Comparison of ENCODE assay signal across 9 cellular contexts in genomic region chr11:123707606-123708205, GRCh38. TPM values are rescaled to one million over a fixed set of nuclear protein-coding genes. Genes with fewer than 3 reads are reported as not detected.
A peak's percentile ranks its signal among the peaks of the same experiment; 100 is the strongest.
DNase-seq lines count a peak whose midpoint lies in the region; ATAC-seq and TF ChIP-seq lines count a peak whose summit lies in the region.
"Had no signal": no experiment of that assay in that cellular context is flagged by ENCODE, and none has a peak within 500 bp of the region (broad histone marks: within the 10 kb centered on the region; RNA-seq: fewer than 3 reads in every experiment).

No MANE protein-coding gene starts in this region.

- CTCF ChIA-PET in HCT116 (lab: Charles Lee) = interaction anchor here (0.6 to 5.2 kb wide), 20 partner anchors 8 to 605 kb away, joined by 3 to 104 read pairs (median 6); partner anchors contain the start of gene SCN3B

- BruUV-seq in HCT116 (replicated peaks; lab: Mats Ljungman, UMichigan) = no TSS peak

- DNase-seq in DMS114 treated with DMSO at 0.1 percent for 48 hours (lab: John Stamatoyannopoulos, UW; ENCODE audit: unreplicated experiment) (peak; percentile 37), HCT116 (ENCODE audit: low read depth, low spot score) (peak; percentile 57), NCI-H345 treated with DMSO at 0.1 percent for 48 hours (lab: John Stamatoyannopoulos, UW; ENCODE audit: unreplicated experiment) (peak; percentile 49), ecto neural progenitor cell (ENCODE audit: low spot score) (peak; percentile 67), memory B cell (ENCODE audit: low spot score in 2 of 2) (peak; percentile 23 to 24), cortex of kidney (lab: John Stamatoyannopoulos, UW) (no peak)
- DNase-seq in activated CD4-positive, alpha-beta T cell treated with anti-CD3 and anti-CD28 coated beads, Interleukin-2, amount 50 U/mL, for 4 hours = peak; percentile 50 to 51
- peak; percentile 2 for DNase-seq in stimulated activated naive CD4-positive, alpha-beta T cell treated with Interleukin-2 at 50 U/mL for 16 hours (lab: John Stamatoyannopoulos, UW)

- no peaks in the 10 kb centered on the region for H3K4me1 ChIP-seq in HCT116 (ENCODE audit: control insufficient read depth in 1 of 2, insufficient read depth in 2 of 2, low read length in 2 of 2)

- RAD21 ChIA-PET in HCT116 (lab: Charles Lee; ENCODE audit: low non-redundant PET in 1 of 2, low total read pairs in 2 of 2, uncharacterized antibody in 2 of 2, unreplicated experiment in 2 of 2) = interaction anchor here (0.5 to 1.6 kb wide), 4 partner anchors 67 to 127 kb away, joined by 3 to 7 read pairs (median 6); no protein-coding TSS in a partner anchor

- peak; percentile 84 for ATAC-seq in HCT116
- peak; percentile 41 for ATAC-seq in memory B cell (ENCODE audit: low read depth)

- peak; percentile 90 for TF ChIP-seq RAD21 in HCT116 (IDR thresholded peaks at IDR 0.05; ENCODE audit: low read depth)

- intact Hi-C loops in HCT116 (cut with micrococcal nuclease) = loop anchor here (1.0 to 10.0 kb wide), 3 partner anchors 66 to 193 kb away; no protein-coding TSS in a partner anchor

- H3K79me2 ChIP-seq in HCT116 (ENCODE audit: insufficient read depth, low read length) = no peaks in the 10 kb centered on the region

- no peak for TF ChIP-seq POLR2A in HCT116 (IDR thresholded peaks at IDR 0.05; ENCODE audit: borderline replicate concordance, extremely low read depth, insufficient read depth, insufficient read length)

- H3K36me3 Mint-ChIP-seq in memory B cell = no peaks in the 10 kb centered on the region

- peaks cover 2% of the 10 kb centered on the region for H3K4me1 Mint-ChIP-seq in memory B cell

- no peak overlapping the region for H3K27ac Mint-ChIP-seq in memory B cell

- H3K4me2 ChIP-seq in HCT116 (ENCODE audit: low read length) = no peak overlapping the region

- no peak overlapping the region for H3K4me3 ChIP-seq in HCT116 (replicated peaks in 1 of 2; ENCODE audit: low read depth in 1 of 2, low read length in 2 of 2)

- H4K20me1 ChIP-seq in HCT116 (ENCODE audit: insufficient read depth) = no peaks in the 10 kb centered on the region

- no peak overlapping the region for H3K27ac ChIP-seq in HCT116 (ENCODE audit: low read depth, low read length)

- H3K9me3 ChIP-seq in HCT116 (ENCODE audit: control insufficient read depth in 1 of 2, insufficient read depth in 1 of 2, low read depth in 1 of 2, low read length in 2 of 2) = no peaks in the 10 kb centered on the region

- H3K27me3 ChIP-seq in HCT116 (ENCODE audit: insufficient read depth, low read length) = peaks cover 6% of the 10 kb centered on the region; the same call in 1 of the 2 replicates

- H3K9ac ChIP-seq in HCT116 (ENCODE audit: low read length) = no peak overlapping the region

- no peak overlapping the region for H2AFZ ChIP-seq in HCT116 (ENCODE audit: low read depth, low read length, poor library complexity, severe bottlenecking)

- POLR2A ChIA-PET in HCT116 (lab: Charles Lee) = interaction anchor here (2.2 kb wide), 1 partner anchor 67 kb away, joined by 9 read pairs; no protein-coding TSS in a partner anchor

- H3K27me3 Mint-ChIP-seq in memory B cell = peaks cover 8% of the 10 kb centered on the region

- TF ChIP-seq CTCF in HCT116 (IDR thresholded peaks at IDR 0.05 in 2 of 3, conservative IDR thresholded peaks at IDR 0.05 in 1 of 3; ENCODE audit: borderline replicate concordance in 1 of 3, insufficient read depth in 1 of 3, low read depth in 2 of 3, low read length in 2 of 3) = peak; percentile 77 to 92 (median 79)

- H3K4me3 Mint-ChIP-seq in memory B cell = no peak overlapping the region

- no peaks in the 10 kb centered on the region for H3K36me3 ChIP-seq in HCT116 (ENCODE audit: control insufficient read depth in 1 of 2, insufficient read depth in 2 of 2, low read length in 2 of 2)

- no peaks in the 10 kb centered on the region for H3K9me3 Mint-ChIP-seq in memory B cell

- H3K9me2 ChIP-seq in HCT116 (ENCODE audit: insufficient read depth) = no peaks in the 10 kb centered on the region

TF ChIP-seq in HCT116, 20 proteins besides CTCF, POLR2A, EP300 and RAD21:
- no peak for TF ChIP-seq MAX (IDR thresholded peaks at IDR 0.05)
- no peak for TF ChIP-seq TCF7L2 (IDR thresholded peaks at IDR 0.05; ENCODE audit: borderline replicate concordance, extremely low read depth, insufficient read depth, insufficient read length)
- TF ChIP-seq ZNF274 (IDR thresholded peaks at IDR 0.05; ENCODE audit: low read depth, low read length) = no peak
- no peak for TF ChIP-seq YY1 (IDR thresholded peaks at IDR 0.05; ENCODE audit: extremely low read depth, insufficient replicate concordance, low read depth, low read length)
- no peak for TF ChIP-seq JUND (IDR thresholded peaks at IDR 0.05)
- TF ChIP-seq EZH2phosphoT487 (IDR thresholded peaks at IDR 0.05; ENCODE audit: borderline replicate concordance) = no peak
- TF ChIP-seq EGR1 (IDR thresholded peaks at IDR 0.05; ENCODE audit: low read depth) = no peak
- no peak for TF ChIP-seq CBX3 (IDR thresholded peaks at IDR 0.05; ENCODE audit: low read depth)
- no peak for TF ChIP-seq ELF1 (IDR thresholded peaks at IDR 0.05; ENCODE audit: borderline replicate concordance, low read depth)

RNA-seq across cellular contexts. Expression of gene ZNF202, which starts 33.8 kb away (rescaled TPM):
- 16.9 TPM for total RNA-seq in HCT116 (2021; ENCODE audit: unreplicated experiment)
- polyA plus RNA-seq in HCT116 (2012) = 6.6 and 8.7 TPM in 2 replicates

RNA-seq across cellular contexts. Expression of gene OR6X1, which starts 46.6 kb away (rescaled TPM):
- total RNA-seq in HCT116 (2021; ENCODE audit: unreplicated experiment) = not detected
- not detected in 2 replicates for polyA plus RNA-seq in HCT116 (2012)
- polyA plus RNA-seq: adipose tissue had no signal

RNA-seq across cellular contexts. Expression of gene SCN3B, which starts 53.3 kb away (rescaled TPM):
- 0.05 TPM for total RNA-seq in HCT116 (2021; ENCODE audit: unreplicated experiment)
- polyA plus RNA-seq in HCT116 (2012) = 0.09 and 0.12 TPM in 2 replicates
